Comparison of ENCODE assay signal across 8 cellular contexts in the genomic region with DNA sequence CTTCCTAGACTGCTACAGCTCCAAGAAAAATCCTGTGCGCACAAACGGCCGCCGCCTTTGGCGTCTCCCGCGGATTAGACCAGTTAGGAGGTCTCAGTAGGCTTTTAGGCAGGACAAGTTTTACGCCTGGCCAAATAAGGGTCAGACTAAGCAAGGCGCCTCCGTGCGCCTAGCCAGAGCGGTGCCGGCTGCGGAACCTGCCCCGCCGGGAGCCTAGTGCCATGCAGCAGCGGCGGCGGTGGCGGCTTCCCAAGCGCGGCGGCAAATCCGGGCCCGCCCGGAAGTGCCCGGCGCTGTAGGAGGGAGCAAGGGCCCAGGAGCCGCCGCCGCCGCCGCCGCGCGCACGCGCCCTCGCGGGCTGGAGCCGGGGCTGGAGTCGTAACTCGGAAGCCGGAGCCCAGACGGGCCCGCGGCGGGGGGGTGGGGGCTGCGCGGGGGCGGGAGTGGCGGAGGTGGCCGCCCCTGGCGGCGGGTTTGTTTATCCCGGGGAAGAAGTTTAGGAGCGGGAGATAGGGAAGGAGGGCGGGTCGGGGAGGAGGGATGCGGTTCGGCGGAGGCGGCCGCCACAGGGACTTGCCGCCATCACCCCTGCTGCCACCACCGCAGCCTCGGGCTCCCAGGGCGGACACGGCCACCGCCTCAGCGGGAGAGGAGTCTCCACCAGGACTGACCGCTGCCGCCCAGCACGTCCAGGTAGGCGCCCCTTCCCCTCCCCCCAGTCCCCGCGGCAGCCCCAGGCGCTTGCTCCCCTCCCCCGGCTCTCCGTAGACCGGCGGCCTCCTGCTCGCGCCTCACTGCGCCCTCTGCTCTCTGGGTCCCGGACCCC. TPM values are rescaled to one million over a fixed set of nuclear protein-coding genes. Genes with fewer than 3 reads are reported as not detected.
DNase-seq lines count a peak whose midpoint lies in the region; ATAC-seq and TF ChIP-seq lines count a peak whose summit lies in the region.

A gene (plus strand): TSS at position 344 of the 826 bp plus-strand sequence. CDS start 48,447 bp downstream, outside the sequence.

- DNase-seq in CD14-positive monocyte (ENCODE audit: low spot score) (peak; percentile 86), NCI-H69 (lab: John Stamatoyannopoulos, UW) (peak; percentile 93), dermis microvascular lymphatic vessel endothelial cell (ENCODE audit: low read depth in 2 of 2) (peak; percentile 40 to 92), lower leg skin (ENCODE audit: low spot score in 2 of 2) (peak; percentile 89 to 98)
- DNase-seq in activated CD4-positive, alpha-beta T cell treated with anti-CD3 and anti-CD28 coated beads, Interleukin-2, amount 50 U/mL, for 48 hours: peak; percentile 82 to 85
- peak; percentile 73 to 81 for DNase-seq in stimulated activated CD4-positive, alpha-beta T cell treated with anti-CD3 and anti-CD28 coated beads, Interleukin-4, amount 100 ng/mL, for 48 hours (ENCODE audit: low read depth in 2 of 2)

- intact Hi-C loops in CD14-positive monocyte (cut with micrococcal nuclease) (loop anchor here (5.0 to 10.0 kb wide), 2 partner anchors 534 to 537 kb away; a partner anchor contains a TSS), lower leg skin (cut with DNase I; ENCODE audit: low total_unique reads) (no loop called here)

- H3K27ac Mint-ChIP-seq in CD14-positive monocyte: peak within 1 kb of the TSS; percentile 94 to 100 (median 98)

- peaks cover 5 to 8% of the 10 kb centered on the region in 2 donors for H3K36me3 Mint-ChIP-seq in CD14-positive monocyte

- peaks cover 56% of the 10 kb centered on the region for H3K4me1 Mint-ChIP-seq in CD14-positive monocyte

- WGBS in lower leg skin, 2 donors: 1 to 2% methylated on average over 38 to 42 of the region's 86 CpGs

- H3K27me3 Mint-ChIP-seq in CD14-positive monocyte (ENCODE audit: low read depth in 3 of 3): peaks cover 0 to 2% (median 0%) of the 10 kb centered on the region in 3 donors

- peak; percentile 31 for TF ChIP-seq CTCF in CD14-positive monocyte (IDR thresholded peaks at IDR 0.05)
- no peak for TF ChIP-seq CTCF in lower leg skin (IDR thresholded peaks at IDR 0.05)

- H3K9me3 Mint-ChIP-seq in CD14-positive monocyte: peaks cover 0 to 1% (median 0%) of the 10 kb centered on the region in 7 donors

- peak within 1 kb of the TSS; percentile 100 for H3K4me3 Mint-ChIP-seq in CD14-positive monocyte

- ATAC-seq in GM19328 (IDR thresholded peaks at IDR 0.05; ENCODE audit: unreplicated experiment) (peak; percentile 78), HG03469 (IDR thresholded peaks at IDR 0.05; ENCODE audit: unreplicated experiment) (peak; percentile 46)

- H3K4me3 ChIP-seq in lower leg skin (ENCODE audit: low read depth, poor library complexity, severe bottlenecking): peak within 1 kb of the TSS; percentile 82

- TF ChIP-seq POLR2A in lower leg skin (IDR thresholded peaks at IDR 0.05): peak in 1 of 2 donors; percentile 30

RNA-seq across cellular contexts. Expression of the gene that starts here (rescaled TPM):
- polyA plus RNA-seq in CD14-positive monocyte: 10 to 100 TPM; 13.1 to 18.1 TPM
- total RNA-seq in dermis microvascular lymphatic vessel endothelial cell (9.5 and 11.9 TPM in 2 replicates), lower leg skin (10 to 100 TPM; 20.6 to 40.1 (median 29.7) TPM)

Comparison
In these comparisons a context has a peak if more than half of its experiments do, and no peak if none do; other contexts are left out.
1. Peak in every context shown above with its lines: DNase-seq, ATAC-seq and H3K4me3 ChIP-seq.